1 cellular context compared by ENCODE assay signal in genomic region chr6:138956244-138956924, GRCh38.
TF ChIP-seq lines count a peak whose summit lies in the region.

No MANE protein-coding gene starts in this region.

TF ChIP-seq in GM23338, 12 proteins besides CTCF, POLR2A, EP300 and RAD21 (continued from another document):
- TF ChIP-seq ZNF462 (CRISPR knock-in tag; IDR thresholded peaks at IDR 0.05) (no peak), EZH2phosphoT487 (IDR thresholded peaks at IDR 0.05; ENCODE audit: unreplicated experiment) (no peak), EZH2 (IDR thresholded peaks at IDR 0.05; ENCODE audit: low read depth, unreplicated experiment) (no peak), ZNF331 (CRISPR knock-in tag; IDR thresholded peaks at IDR 0.05; ENCODE audit: low read depth) (no peak), STAT1 (IDR thresholded peaks at IDR 0.05; ENCODE audit: unreplicated experiment) (no peak), JUNB (IDR thresholded peaks at IDR 0.05; ENCODE audit: unreplicated experiment) (no peak), POLR2AphosphoS5 (IDR thresholded peaks at IDR 0.05; ENCODE audit: low read depth) (no peak)
- TF ChIP-seq, protein P1, sequence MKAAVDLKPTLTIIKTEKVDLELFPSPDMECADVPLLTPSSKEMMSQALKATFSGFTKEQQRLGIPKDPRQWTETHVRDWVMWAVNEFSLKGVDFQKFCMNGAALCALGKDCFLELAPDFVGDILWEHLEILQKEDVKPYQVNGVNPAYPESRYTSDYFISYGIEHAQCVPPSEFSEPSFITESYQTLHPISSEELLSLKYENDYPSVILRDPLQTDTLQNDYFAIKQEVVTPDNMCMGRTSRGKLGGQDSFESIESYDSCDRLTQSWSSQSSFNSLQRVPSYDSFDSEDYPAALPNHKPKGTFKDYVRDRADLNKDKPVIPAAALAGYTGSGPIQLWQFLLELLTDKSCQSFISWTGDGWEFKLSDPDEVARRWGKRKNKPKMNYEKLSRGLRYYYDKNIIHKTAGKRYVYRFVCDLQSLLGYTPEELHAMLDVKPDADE (IDR thresholded peaks at IDR 0.05) = no peak
